1 cellular context compared by ENCODE assay signal in the genomic region with DNA sequence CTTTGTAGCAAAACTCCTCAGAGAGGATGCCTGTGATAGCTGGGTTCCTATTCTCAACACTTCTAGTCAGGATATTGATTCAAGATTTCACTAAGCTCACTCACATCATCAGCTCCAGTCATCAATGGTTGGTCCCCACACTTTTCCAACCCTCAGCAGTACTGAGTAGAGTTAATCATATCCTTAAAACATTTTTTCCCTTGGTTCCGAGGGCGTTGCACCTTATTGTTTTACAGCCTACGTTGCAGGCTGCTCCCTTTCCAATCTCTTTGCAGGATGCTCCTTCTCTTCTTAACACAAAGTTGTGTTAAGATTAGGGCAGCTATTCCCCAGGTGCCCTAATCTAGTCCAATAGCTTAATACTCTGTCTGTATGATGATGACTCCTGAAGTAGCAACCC.
TF ChIP-seq lines count a peak whose summit lies in the region.

No MANE protein-coding gene starts in this region.

TF ChIP-seq in GM23338, 12 proteins besides CTCF, POLR2A, EP300 and RAD21 (continued from another document):
- TF ChIP-seq JUNB (IDR thresholded peaks at IDR 0.05; ENCODE audit: unreplicated experiment) (no peak), NANOG (IDR thresholded peaks at IDR 0.05; ENCODE audit: borderline replicate concordance) (no peak)
TF ChIP-seq in GM23338: peak in this region for 0.
